ENCODE assay signal across 11 cellular contexts in genomic region chrX:152403515-152403914, GRCh38. TPM values are rescaled to one million over a fixed set of nuclear protein-coding genes. Genes with fewer than 3 reads are reported as not detected.
"Had no signal": no experiment of that assay in that cellular context is flagged by ENCODE, and none has a peak within 500 bp of the region (broad histone marks: within the 10 kb centered on the region; RNA-seq: fewer than 3 reads in every experiment).

No MANE protein-coding gene starts in this region.

- H3K27ac Mint-ChIP-seq: GM23338, H9, HFFc6 had no signal

- H3K4me3 Mint-ChIP-seq: GM23338, H9, HFFc6 had no signal

- DNase-seq: H9, HCEC 1CT, HFFc6, IMR-90, Karpas-422, KBM-7 had no signal

- FAIRE-seq: H1, H54 had no signal

- ATAC-seq: GM23338 had no signal

- H3K9ac ChIP-seq: KMS-11 had no signal

- H3K4me3 ChIP-seq: GM23338 had no signal

- H3K9me3 Mint-ChIP-seq: GM23338 had no signal

- H3K4me1 Mint-ChIP-seq: GM23338 had no signal

- H3K27ac ChIP-seq: HL-60, KMS-11 had no signal

- H3K4me2 ChIP-seq: GM23338, KMS-11 had no signal

- H2AFZ ChIP-seq: GM23338 had no signal

RNA-seq across cellular contexts. Expression of gene GABRA3, which starts 47.6 kb away (rescaled TPM):
- total RNA-seq: HFFc6, IMR-90 had no signal
- polyA plus RNA-seq: IMR-90 had no signal
